Comparison of ENCODE assay signal across 1 cellular context in genomic region chr1:6960291-6960758, GRCh38.
TF ChIP-seq lines count a peak whose summit lies in the region.

No MANE protein-coding gene starts in this region.

TF ChIP-seq in GM23338, 12 proteins besides CTCF, POLR2A, EP300 and RAD21 (continued from another document):
- no peak for TF ChIP-seq REST (IDR thresholded peaks at IDR 0.05; ENCODE audit: unreplicated experiment)
